17 cellular contexts compared by ENCODE assay signal in genomic region chr3:46423588-46423987, GRCh38. TPM values are rescaled to one million over a fixed set of nuclear protein-coding genes. Genes with fewer than 3 reads are reported as not detected.
DNase-seq lines count a peak whose midpoint lies in the region; ATAC-seq and TF ChIP-seq lines count a peak whose summit lies in the region.
"Had no signal": no experiment of that assay in that cellular context is flagged by ENCODE, and none has a peak within 500 bp of the region (broad histone marks: within the 10 kb centered on the region; RNA-seq: fewer than 3 reads in every experiment).

No MANE protein-coding gene starts in this region.

- intact Hi-C loops in natural killer cell (cut with micrococcal nuclease) = no loop called here

- H3K27ac ChIP-seq in foreskin keratinocyte (peak overlapping the region; percentile 64), upper lobe of left lung (no peak overlapping the region)
- H3K27ac ChIP-seq: SJSA1 had no signal

- no peak overlapping the region for H3K4me3 ChIP-seq in upper lobe of left lung
- H3K4me3 ChIP-seq: SJSA1 had no signal

- no peak for TF ChIP-seq POLR2A in upper lobe of left lung (IDR thresholded peaks at IDR 0.05)

- H3K27me3 Mint-ChIP-seq in natural killer cell treated with Interleukin-12 subunit alpha and Interleukin-12 subunit beta and Interleukin-15 and Interleukin-18, amount 100 ng/mL, for 72 hours = no peaks in the 10 kb centered on the region
- H3K27me3 Mint-ChIP-seq in natural killer cell (ENCODE audit: low read depth in 2 of 2) = no peaks in the 10 kb centered on the region

- H3K4me1 Mint-ChIP-seq in natural killer cell treated with Interleukin-12 subunit alpha and Interleukin-12 subunit beta and Interleukin-15 and Interleukin-18, amount 100 ng/mL, for 72 hours (ENCODE audit: low read depth in 2 of 2) = peaks cover 0 to 11% of the 10 kb centered on the region in 2 donors
- H3K4me1 Mint-ChIP-seq in natural killer cell = no peaks in the 10 kb centered on the region

- peaks cover 14% of the 10 kb centered on the region for H3K4me1 ChIP-seq in foreskin keratinocyte
- H3K4me1 ChIP-seq in upper lobe of left lung = peaks cover 4 to 9% (median 6%) of the 10 kb centered on the region in 4 donors
- H3K4me1 ChIP-seq: SJSA1 had no signal

- ATAC-seq in natural killer cell treated with Interleukin-12 subunit alpha and Interleukin-12 subunit beta and Interleukin-15 and Interleukin-18, amount 100 ng/mL, for 72 hours = no peak
- no peak for ATAC-seq in natural killer cell
- peak; percentile 78 for ATAC-seq in foreskin keratinocyte
- no peak for ATAC-seq in upper lobe of left lung (ENCODE audit: low FRiP score in 2 of 2)

- no peak for TF ChIP-seq CTCF in natural killer cell (IDR thresholded peaks at IDR 0.05)
- no peak for TF ChIP-seq CTCF in foreskin keratinocyte (conservative IDR thresholded peaks at IDR 0.05)
- no peak for TF ChIP-seq CTCF in upper lobe of left lung (IDR thresholded peaks at IDR 0.05)

- 68 to 95% methylated on average over 5 of the region's 5 CpGs for WGBS in upper lobe of left lung, 2 donors

- no peak overlapping the region for H3K4me3 Mint-ChIP-seq in natural killer cell treated with Interleukin-12 subunit alpha and Interleukin-12 subunit beta and Interleukin-15 and Interleukin-18, amount 100 ng/mL, for 72 hours
- no peak overlapping the region for H3K4me3 Mint-ChIP-seq in natural killer cell

- H3K36me3 Mint-ChIP-seq in natural killer cell treated with Interleukin-12 subunit alpha and Interleukin-12 subunit beta and Interleukin-15 and Interleukin-18, amount 100 ng/mL, for 72 hours = no peaks in the 10 kb centered on the region
- H3K36me3 Mint-ChIP-seq in natural killer cell = no peaks in the 10 kb centered on the region

- no peaks in the 10 kb centered on the region for H3K36me3 ChIP-seq in upper lobe of left lung
- H3K36me3 ChIP-seq: SJSA1 had no signal

- no peak overlapping the region for H3K27ac Mint-ChIP-seq in natural killer cell treated with Interleukin-12 subunit alpha and Interleukin-12 subunit beta and Interleukin-15 and Interleukin-18, amount 100 ng/mL, for 72 hours
- no peak overlapping the region for H3K27ac Mint-ChIP-seq in natural killer cell

- no peaks in the 10 kb centered on the region for H3K9me3 ChIP-seq in upper lobe of left lung
- H3K9me3 ChIP-seq: SJSA1 had no signal

- H3K27me3 ChIP-seq in foreskin keratinocyte = no peaks in the 10 kb centered on the region
- H3K27me3 ChIP-seq in upper lobe of left lung = no peaks in the 10 kb centered on the region
- H3K27me3 ChIP-seq: SJSA1 had no signal

- H3K9me3 Mint-ChIP-seq in natural killer cell treated with Interleukin-12 subunit alpha and Interleukin-12 subunit beta and Interleukin-15 and Interleukin-18, amount 100 ng/mL, for 72 hours = no peaks in the 10 kb centered on the region
- no peaks in the 10 kb centered on the region for H3K9me3 Mint-ChIP-seq in natural killer cell

- no peak for TF ChIP-seq EP300 in upper lobe of left lung (IDR thresholded peaks at IDR 0.05)

- DNase-seq in natural killer cell treated with Interleukin-12 subunit alpha and Interleukin-12 subunit beta and Interleukin-15 and Interleukin-18, amount 100 ng/mL, for 72 hours (ENCODE audit: low spot score) = peak; percentile 15
- DNase-seq in natural killer cell (no peak), RPMI8226 (peak; percentile 97), foreskin keratinocyte (peak; percentile 72 to 86), upper lobe of left lung (no peak), SKM-1 (lab: John Stamatoyannopoulos, UW; ENCODE audit: unreplicated experiment) (no peak), mesenteric fat pad (ENCODE audit: low spot score) (no peak)
- no peak for DNase-seq in activated naive CD4-positive, alpha-beta T cell treated with Interleukin-2 at 50 U/mL for 16 hours
- DNase-seq: activated CD8-positive, alpha-beta memory T cell treated with anti-CD3 and anti-CD28 coated beads, Interleukin-2, amount 50 U/mL, for 4 hours; AML-193; NCI-H774; retina; stimulated activated CD4-positive, alpha-beta T cell treated with anti-CD3 and anti-CD28 coated beads, Interleukin-4, amount 100 ng/mL, for 24 hours; stimulated activated naive CD4-positive, alpha-beta T cell had no signal

RNA-seq across cellular contexts. Expression of gene CCRL2, which starts 16.5 kb away (rescaled TPM):
- total RNA-seq in natural killer cell treated with Interleukin-12 subunit alpha and Interleukin-12 subunit beta and Interleukin-15 and Interleukin-18, amount 100 ng/mL, for 72 hours = 1 to 10 TPM; 4.0 to 6.2 TPM
- total RNA-seq in natural killer cell (1 to 10 TPM; 3.0 to 4.6 (median 3.8) TPM), foreskin keratinocyte (not detected in 2 replicates), upper lobe of left lung (10 to 100 TPM in 4 of 6 donors, 1 to 10 TPM in 2; 4.2 to 25.5 (median 13.7) TPM), mesenteric fat pad (8.8 TPM)
- polyA plus RNA-seq in foreskin keratinocyte = not detected in 2 replicates

RNA-seq across cellular contexts. Expression of gene LTF, which starts 41.1 kb away (rescaled TPM):
- under 1 TPM in 1 of 2 donors, not detected in 1; 0.20 TPM for total RNA-seq in natural killer cell treated with Interleukin-12 subunit alpha and Interleukin-12 subunit beta and Interleukin-15 and Interleukin-18, amount 100 ng/mL, for 72 hours
- total RNA-seq in natural killer cell (1 to 10 TPM in 2 of 3 donors, not detected in 1; 1.0 to 1.1 TPM), foreskin keratinocyte (not detected in 2 replicates), upper lobe of left lung (10 to 100 TPM in 3 of 6 donors, 1 to 10 TPM in 3; 3.3 to 85.9 (median 12.5) TPM), mesenteric fat pad (4.3 TPM)
- not detected in 2 replicates for polyA plus RNA-seq in foreskin keratinocyte
- total RNA-seq: fibroblast of lung, G401 had no signal
- polyA plus RNA-seq: fibroblast of lung had no signal

RNA-seq across cellular contexts. Expression of gene CCR5, which starts 52.8 kb away (rescaled TPM):
- total RNA-seq in natural killer cell treated with Interleukin-12 subunit alpha and Interleukin-12 subunit beta and Interleukin-15 and Interleukin-18, amount 100 ng/mL, for 72 hours = 10 to 100 TPM; 28.3 to 46.2 TPM
- total RNA-seq in natural killer cell (1 to 10 TPM in 2 of 3 donors, under 1 TPM in 1; 0.59 to 7.6 (median 1.0) TPM), foreskin keratinocyte (not detected in 2 replicates), upper lobe of left lung (1 to 10 TPM in 5 of 6 donors, under 1 TPM in 1; 0.33 to 8.6 (median 3.1) TPM), mesenteric fat pad (1.7 TPM)
- polyA plus RNA-seq in foreskin keratinocyte = not detected in 2 replicates
- total RNA-seq: SJSA1 had no signal

Comparison
In these comparisons a context has a peak if more than half of its experiments do, and no peak if none do; other contexts are left out.
1. DNase-seq: peak in natural killer cell treated with Interleukin-12 subunit alpha and Interleukin-12 subunit beta and Interleukin-15 and Interleukin-18, amount 100 ng/mL, for 72 hours (single experiment), RPMI8226 (single experiment) and foreskin keratinocyte (2 of 2); none in natural killer cell (single experiment), upper lobe of left lung (0 of 2), SKM-1 (single experiment), mesenteric fat pad (single experiment) and activated naive CD4-positive, alpha-beta T cell treated with Interleukin-2 at 50 U/mL for 16 hours (single experiment).